24 cellular contexts compared by ENCODE assay signal in genomic region chr18:52333860-52334259, GRCh38. TPM values are rescaled to one million over a fixed set of nuclear protein-coding genes. Genes with fewer than 3 reads are reported as not detected.
"Had no signal": no experiment of that assay in that cellular context is flagged by ENCODE, and none has a peak within 500 bp of the region (broad histone marks: within the 10 kb centered on the region; RNA-seq: fewer than 3 reads in every experiment).

No MANE protein-coding gene starts in this region.

- DNase-seq: activated CD4-positive, alpha-beta memory T cell treated with anti-CD3 and anti-CD28 coated beads for 36 hours; activated CD4-positive, alpha-beta T cell treated with anti-CD3 and anti-CD28 coated beads for 36 hours; activated naive CD4-positive, alpha-beta T cell; activated naive CD8-positive, alpha-beta T cell treated with anti-CD3 and anti-CD28 coated beads for 36 hours; activated T-cell treated with anti-CD3 and anti-CD28 coated beads for 4 hours; amniotic stem cell; effector memory CD8-positive, alpha-beta T cell; esophagus squamous epithelium; heart right ventricle; immature natural killer cell; kidney glomerular epithelial cell; mesendoderm; naive thymus-derived CD4-positive, alpha-beta T cell; right cardiac atrium; stimulated activated CD4-positive, alpha-beta T cell treated with anti-CD3 and anti-CD28 coated beads, Interleukin-2, amount 100 ng/mL, for 48 hours; stomach; trophoblast cell had no signal

- H3K27me3 Mint-ChIP-seq: activated T-helper 17 cell treated with anti-CD3 and anti-CD28 coated beads, Interleukin-2, amount 50 U/mL, for 72 hours; effector memory CD8-positive, alpha-beta T cell had no signal

- H3K27ac ChIP-seq: esophagus squamous epithelium, heart right ventricle, neural progenitor cell, stomach had no signal

- H3K9me3 Mint-ChIP-seq: activated CD4-positive, alpha-beta memory T cell treated with anti-CD3 and anti-CD28 coated beads for 36 hours; neural progenitor cell had no signal

- H3K36me3 Mint-ChIP-seq: activated CD4-positive, alpha-beta memory T cell treated with anti-CD3 and anti-CD28 coated beads for 36 hours; activated naive CD8-positive, alpha-beta T cell treated with anti-CD3 and anti-CD28 coated beads for 36 hours; immature natural killer cell; naive thymus-derived CD4-positive, alpha-beta T cell; neural progenitor cell had no signal

- H3K36me3 ChIP-seq: esophagus squamous epithelium, heart right ventricle, neural progenitor cell, stomach had no signal

- H2AFZ ChIP-seq: neural progenitor cell had no signal

- H3K4me1 ChIP-seq: esophagus squamous epithelium, heart right ventricle, neural progenitor cell, stomach had no signal

- H3K4me3 ChIP-seq: esophagus squamous epithelium, heart right ventricle, neural progenitor cell, stomach had no signal

- ATAC-seq: activated CD4-positive, alpha-beta T cell treated with anti-CD3 and anti-CD28 coated beads for 36 hours; activated T-helper 17 cell treated with anti-CD3 and anti-CD28 coated beads, Interleukin-2, amount 50 U/mL, for 72 hours; effector memory CD8-positive, alpha-beta T cell; heart right ventricle; naive thymus-derived CD4-positive, alpha-beta T cell; right cardiac atrium had no signal

- H3K4me2 ChIP-seq: neural progenitor cell had no signal

- H3K9ac ChIP-seq: neural progenitor cell had no signal

- H3K4me1 Mint-ChIP-seq: activated CD4-positive, alpha-beta T cell treated with anti-CD3 and anti-CD28 coated beads for 36 hours; activated naive CD8-positive, alpha-beta T cell treated with anti-CD3 and anti-CD28 coated beads for 36 hours; activated T-helper 17 cell treated with anti-CD3 and anti-CD28 coated beads, Interleukin-2, amount 50 U/mL, for 72 hours; immature natural killer cell had no signal

- H3K9me3 ChIP-seq: esophagus squamous epithelium, heart right ventricle, stomach had no signal

- H3K4me3 Mint-ChIP-seq: activated CD4-positive, alpha-beta memory T cell treated with anti-CD3 and anti-CD28 coated beads for 36 hours; activated CD4-positive, alpha-beta T cell treated with anti-CD3 and anti-CD28 coated beads for 36 hours; activated naive CD8-positive, alpha-beta T cell treated with anti-CD3 and anti-CD28 coated beads for 36 hours; activated T-helper 17 cell treated with anti-CD3 and anti-CD28 coated beads, Interleukin-2, amount 50 U/mL, for 72 hours; effector memory CD8-positive, alpha-beta T cell; immature natural killer cell; naive thymus-derived CD4-positive, alpha-beta T cell; neural progenitor cell had no signal

RNA-seq across cellular contexts. Expression of gene DCC, which starts 6.1 kb away (rescaled TPM):
- total RNA-seq: activated CD4-positive, alpha-beta memory T cell treated with anti-CD3 and anti-CD28 coated beads for 36 hours; activated CD4-positive, alpha-beta T cell treated with anti-CD3 and anti-CD28 coated beads for 36 hours; activated naive CD8-positive, alpha-beta T cell treated with anti-CD3 and anti-CD28 coated beads for 36 hours; activated T-helper 17 cell treated with anti-CD3 and anti-CD28 coated beads, Interleukin-2, amount 50 U/mL, for 72 hours; cardiac septum; dermis microvascular lymphatic vessel endothelial cell; mucosa of gallbladder; naive thymus-derived CD4-positive, alpha-beta T cell; osteoblast; T-helper 2 cell treated with Interferon-gamma antibody and Interleukin-4, amounts not matched to agents 100 ng/mL and 5 ng/mL, for 36 hours had no signal
- polyA plus RNA-seq: immature natural killer cell; naive thymus-derived CD4-positive, alpha-beta T cell; stomach had no signal
